In genomic region chr1:65687435-65688214, GRCh38 we compare ENCODE assay signal across 8 cellular contexts.
DNase-seq lines count a peak whose midpoint lies in the region; ATAC-seq and TF ChIP-seq lines count a peak whose summit lies in the region.

No MANE protein-coding gene starts in this region.

- CTCF ChIA-PET in CD4-positive, alpha-beta T cell (lab: Charles Lee): interaction anchor here (0.8 to 1.5 kb wide), 12 partner anchors 11 to 1419 kb away, joined by 3 to 6 read pairs (median 4); no protein-coding TSS in a partner anchor
- CTCF ChIA-PET in activated CD8-positive, alpha-beta memory T cell treated with anti-CD3 and anti-CD28 coated beads, Interleukin-2, amount 10 ng/mL, durations not matched to agents 7 days and 5 days (lab: Charles Lee): interaction anchor here (0.6 to 3.8 kb wide), 60 partner anchors 9 to 1005 kb away, joined by 3 to 40 read pairs (median 4); partner anchors contain the start of genes LEPR, LEPROT and RAVER2

- no peak overlapping the region for H3K4me3 Mint-ChIP-seq in CD4-positive, alpha-beta T cell
- no peak overlapping the region for H3K4me3 Mint-ChIP-seq in activated CD8-positive, alpha-beta memory T cell treated with anti-CD3 and anti-CD28 coated beads, Interleukin-2, amount 10 ng/mL, durations not matched to agents 7 days and 5 days

- no peaks in the 10 kb centered on the region for H3K4me1 ChIP-seq in mucosa of descending colon (ENCODE audit: low read depth)

- H3K27ac Mint-ChIP-seq in CD4-positive, alpha-beta T cell: no peak overlapping the region
- H3K27ac Mint-ChIP-seq in activated CD8-positive, alpha-beta memory T cell treated with anti-CD3 and anti-CD28 coated beads, Interleukin-2, amount 10 ng/mL, durations not matched to agents 7 days and 5 days: peak overlapping the region; percentile 13

- intact Hi-C loops in CD4-positive, alpha-beta T cell (cut with DNase I, micrococcal nuclease): loop anchor here (1.0 to 10.0 kb wide), 12 partner anchors 256 to 1420 kb away; no protein-coding TSS in a partner anchor
- intact Hi-C loops in mucosa of descending colon (cut with DNase I, micrococcal nuclease): loop anchor here (5.0 to 10.0 kb wide), 3 partner anchors 255 to 473 kb away; no protein-coding TSS in a partner anchor

- H3K27me3 ChIP-seq in CD4-positive, alpha-beta T cell (ENCODE audit: control insufficient read depth, insufficient read depth, low read length): no peaks in the 10 kb centered on the region

- H3K4me3 ChIP-seq in mucosa of descending colon: no peak overlapping the region

- H3K4me1 Mint-ChIP-seq in CD4-positive, alpha-beta T cell (ENCODE audit: low read depth): peaks cover 10% of the 10 kb centered on the region
- peaks cover 15% of the 10 kb centered on the region for H3K4me1 Mint-ChIP-seq in activated CD8-positive, alpha-beta memory T cell treated with anti-CD3 and anti-CD28 coated beads, Interleukin-2, amount 10 ng/mL, durations not matched to agents 7 days and 5 days

- no peaks in the 10 kb centered on the region for H3K36me3 Mint-ChIP-seq in CD4-positive, alpha-beta T cell (ENCODE audit: low read depth)
- no peaks in the 10 kb centered on the region for H3K36me3 Mint-ChIP-seq in activated CD8-positive, alpha-beta memory T cell treated with anti-CD3 and anti-CD28 coated beads, Interleukin-2, amount 10 ng/mL, durations not matched to agents 7 days and 5 days

- TF ChIP-seq CTCF in CD4-positive, alpha-beta T cell (IDR thresholded peaks at IDR 0.05): peak; percentile 97
- peak; percentile 84 for TF ChIP-seq CTCF in mucosa of descending colon (IDR thresholded peaks at IDR 0.05)

- POLR2A ChIA-PET in CD4-positive, alpha-beta T cell (lab: Charles Lee): interaction anchor here (0.6 to 1.0 kb wide), 2 partner anchors 433 to 472 kb away, joined by 3 read pairs; no protein-coding TSS in a partner anchor

- no peaks in the 10 kb centered on the region for H3K9me3 ChIP-seq in CD4-positive, alpha-beta T cell (ENCODE audit: control insufficient read depth, low read length)
- H3K9me3 ChIP-seq in mucosa of descending colon: no peaks in the 10 kb centered on the region

- DNase-seq in CD4-positive, alpha-beta T cell: peak; percentile 58 to 83 (median 69)
- DNase-seq in NOMO-1 (lab: John Stamatoyannopoulos, UW; ENCODE audit: unreplicated experiment in 2 of 2): peak; percentile 56 to 69
- peak; percentile 82 for DNase-seq in activated CD8-positive, alpha-beta memory T cell treated with anti-CD3 and anti-CD28 coated beads, Interleukin-2, amount 10 ng/mL, durations not matched to agents 7 days and 5 days
- DNase-seq in epidermal melanocyte (ENCODE audit: insufficient read length, low spot score): peak; percentile 70
- DNase-seq in mucosa of descending colon: peak; percentile 70 to 95 (median 87)
- DNase-seq in stimulated activated CD8-positive, alpha-beta memory T cell treated with anti-CD3 and anti-CD28 coated beads, Interleukin-4, amount 100 ng/mL, for 24 hours (ENCODE audit: low read depth): peak; percentile 66

- no peak overlapping the region for H3K27ac ChIP-seq in CD4-positive, alpha-beta T cell (ENCODE audit: low read depth, low read length)

- ATAC-seq in CD4-positive, alpha-beta T cell (ENCODE audit: poor library complexity): peak; percentile 82
- ATAC-seq in GM19397 (IDR thresholded peaks at IDR 0.05; ENCODE audit: unreplicated experiment) (peak; percentile 93), HG03571 (IDR thresholded peaks at IDR 0.05; ENCODE audit: unreplicated experiment) (peak; percentile 90), mucosa of descending colon (peak; percentile 99)
- ATAC-seq in activated CD8-positive, alpha-beta memory T cell treated with anti-CD3 and anti-CD28 coated beads, Interleukin-2, amount 10 ng/mL, durations not matched to agents 7 days and 5 days: peak; percentile 96

- peaks cover 20% of the 10 kb centered on the region for H3K27me3 Mint-ChIP-seq in CD4-positive, alpha-beta T cell
- peaks cover 35% of the 10 kb centered on the region for H3K27me3 Mint-ChIP-seq in activated CD8-positive, alpha-beta memory T cell treated with anti-CD3 and anti-CD28 coated beads, Interleukin-2, amount 10 ng/mL, durations not matched to agents 7 days and 5 days

- no peaks in the 10 kb centered on the region for H3K9me3 Mint-ChIP-seq in CD4-positive, alpha-beta T cell
- H3K9me3 Mint-ChIP-seq in activated CD8-positive, alpha-beta memory T cell treated with anti-CD3 and anti-CD28 coated beads, Interleukin-2, amount 10 ng/mL, durations not matched to agents 7 days and 5 days (ENCODE audit: low read depth): no peaks in the 10 kb centered on the region

- H3K36me3 ChIP-seq in mucosa of descending colon (ENCODE audit: low read depth): no peaks in the 10 kb centered on the region
